8 cellular contexts compared by ENCODE assay signal in the genomic region with DNA sequence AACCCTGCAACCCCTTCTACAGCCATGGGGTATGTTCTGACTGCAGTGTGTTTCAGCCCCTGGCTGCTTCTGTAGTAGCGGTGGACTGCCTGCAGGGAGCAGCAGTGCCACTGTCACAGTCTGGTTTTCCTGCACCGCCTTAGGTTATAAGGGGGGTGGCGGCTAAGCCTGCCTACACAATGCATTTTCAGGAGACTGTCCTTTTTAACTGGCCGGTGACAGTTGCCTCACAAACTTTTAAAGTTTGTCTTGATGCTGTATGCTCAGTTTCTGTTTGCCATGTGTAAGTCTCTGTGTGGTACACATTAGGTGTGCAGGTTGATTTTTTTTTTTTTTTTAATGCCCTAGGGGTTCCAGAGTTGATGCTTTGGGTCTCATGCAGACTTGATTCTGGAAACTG. TPM values are rescaled to one million over a fixed set of nuclear protein-coding genes. Genes with fewer than 3 reads are reported as not detected.
DNase-seq lines count a peak whose midpoint lies in the region; ATAC-seq and TF ChIP-seq lines count a peak whose summit lies in the region.

No MANE protein-coding gene starts in this region.

- H3K4me1 ChIP-seq in osteoblast (ENCODE audit: insufficient read depth, low read length) (peaks cover 30% of the 10 kb centered on the region), thymus (ENCODE audit: control insufficient read depth, insufficient read depth, low read length) (peaks cover 35% of the 10 kb centered on the region)

- no peak for DNase-seq in AG04449 (ENCODE audit: low read depth, low spot score)
- peak; percentile 23 for DNase-seq in HS-27A (ENCODE audit: low read depth)
- DNase-seq in SHP77 (lab: John Stamatoyannopoulos, UW) = peak; percentile 39 to 56
- peak; percentile 59 for DNase-seq in activated effector memory CD4-positive, alpha-beta T cell treated with Interleukin-2 at 50 U/mL for 16 hours
- peak; percentile 48 for DNase-seq in foreskin melanocyte
- DNase-seq in osteoblast (ENCODE audit: insufficient read length, low spot score, missing footprints) = peak; percentile 84

- TF ChIP-seq CTCF in AG04449 (IDR thresholded peaks at IDR 0.05; ENCODE audit: insufficient read depth, low read length, missing control alignments) (peak; percentile 91), osteoblast (IDR thresholded peaks at IDR 0.05; ENCODE audit: extremely low read depth, low read depth, low read length) (peak; percentile 97)

- H2AFZ ChIP-seq in osteoblast (ENCODE audit: low read length) = no peak overlapping the region

- H3K9me3 ChIP-seq in osteoblast (ENCODE audit: low read depth, low read length) (no peaks in the 10 kb centered on the region), thymus (ENCODE audit: control insufficient read depth) (no peaks in the 10 kb centered on the region)

- 20% methylated on average over 4 of the region's 4 CpGs for WGBS in thymus

- H3K4me3 ChIP-seq in AG04449 (ENCODE audit: low read depth, low read length) (no peak overlapping the region), osteoblast (ENCODE audit: insufficient read depth, low read length) (no peak overlapping the region), thymus (ENCODE audit: low read length) (no peak overlapping the region)

- H3K27ac ChIP-seq in osteoblast (ENCODE audit: low read depth, low read length) (peak overlapping the region; percentile 90), thymus (ENCODE audit: low read depth) (peak overlapping the region; percentile 80)

- peaks cover 39% of the 10 kb centered on the region for H3K36me3 ChIP-seq in osteoblast (ENCODE audit: insufficient read depth, low read length)
- peaks cover 54% of the 10 kb centered on the region for H3K36me3 ChIP-seq in thymus (ENCODE audit: control insufficient read depth, insufficient read depth)

- CTCF ChIA-PET in AG04449 (lab: Yijun Ruan, JAX) = interaction anchor here (0.7 to 12.3 kb wide), 34 partner anchors 9 to 342 kb away, joined by 3 to 403 read pairs (median 4); a partner anchor contains a TSS

- POLR2A ChIA-PET in AG04449 (lab: Yijun Ruan, JAX) = interaction anchor here (0.7 kb wide), 1 partner anchor 159 kb away, joined by 4 read pairs; no protein-coding TSS in a partner anchor

- H4K20me1 ChIP-seq in osteoblast (ENCODE audit: insufficient read depth, low read length) = no peaks in the 10 kb centered on the region

- no peaks in the 10 kb centered on the region for H3K27me3 ChIP-seq in osteoblast (ENCODE audit: insufficient read depth, low read length)
- H3K27me3 ChIP-seq in thymus (ENCODE audit: control insufficient read depth, insufficient read depth) = no peaks in the 10 kb centered on the region

- ATAC-seq in GM18498 (IDR thresholded peaks at IDR 0.05; ENCODE audit: unreplicated experiment) = peak; percentile 79

- no peak overlapping the region for H3K4me2 ChIP-seq in osteoblast (ENCODE audit: insufficient read depth, low read length)

- H3K79me2 ChIP-seq in osteoblast (ENCODE audit: insufficient read depth, low read length) = peaks cover 2% of the 10 kb centered on the region

RNA-seq across cellular contexts. Expression of a gene that starts 53.0 kb away (rescaled TPM):
- 15.0 and 17.7 TPM in 2 replicates for total RNA-seq in osteoblast
- 35.0 TPM for polyA plus RNA-seq in thymus
